ENCODE assay signal across 21 cellular contexts in the genomic region with DNA sequence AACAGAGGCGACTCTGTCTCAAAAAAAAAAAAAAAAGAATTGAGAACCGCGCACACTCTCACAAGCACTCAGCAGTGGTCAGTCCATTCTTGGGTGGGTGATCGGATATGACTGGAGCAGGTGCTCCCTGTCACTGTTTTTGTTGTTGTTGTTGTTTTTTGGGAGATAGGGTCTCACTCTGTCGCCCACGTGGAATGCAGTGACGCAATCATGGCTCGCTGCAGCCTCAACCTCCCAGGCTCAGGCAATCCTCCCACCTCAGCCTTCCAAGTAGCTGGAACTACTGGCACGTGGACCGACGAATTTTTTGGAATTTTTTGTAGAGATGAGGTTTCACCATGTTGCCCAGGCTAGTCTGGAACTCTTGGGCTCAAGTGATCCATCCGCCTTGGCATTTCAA. TPM values are rescaled to one million over a fixed set of nuclear protein-coding genes. Genes with fewer than 3 reads are reported as not detected.
A peak's percentile ranks its signal among the peaks of the same experiment; 100 is the strongest.
DNase-seq lines count a peak whose midpoint lies in the region; ATAC-seq, FAIRE-seq and TF ChIP-seq lines count a peak whose summit lies in the region.
"Had no signal": no experiment of that assay in that cellular context is flagged by ENCODE, and none has a peak within 500 bp of the region (broad histone marks: within the 10 kb centered on the region; RNA-seq: fewer than 3 reads in every experiment).

No MANE protein-coding gene starts in this region.

- peaks cover 37% of the 10 kb centered on the region for H3K4me1 ChIP-seq in HepG2 (ENCODE audit: insufficient read depth, low read length)
- H3K4me1 ChIP-seq in right lobe of liver, result peaks cover 0 to 25% (median 11%) of the 10 kb centered on the region in 4 donors
- peaks cover 20 to 25% of the 10 kb centered on the region in 2 donors for H3K4me1 ChIP-seq in kidney (ENCODE audit: control insufficient read depth in 1 of 2, insufficient read depth in 1 of 2, low read depth in 1 of 2, low read length in 2 of 2)
- peaks cover 0 to 22% (median 16%) of the 10 kb centered on the region in 12 donors for H3K4me1 ChIP-seq in heart left ventricle

- no peak overlapping the region for H3K4me3 Mint-ChIP-seq in WTC11
- H3K4me3 Mint-ChIP-seq: CD4-positive, CD25-positive, alpha-beta regulatory T cell; CD8-positive, alpha-beta memory T cell; H9 had no signal

- H3K27ac ChIP-seq in HepG2 (ENCODE audit: extremely low read length, insufficient read depth, low read length), result no peak overlapping the region
- H3K27ac ChIP-seq in right lobe of liver, result no peak overlapping the region
- H3K27ac ChIP-seq in kidney (ENCODE audit: low read depth in 2 of 2, low read length in 2 of 2), result peak overlapping the region; percentile 32 to 41
- no peak overlapping the region for H3K27ac ChIP-seq in heart left ventricle

- H4K20me1 ChIP-seq in HepG2 (ENCODE audit: insufficient read depth, low read length), result no peaks in the 10 kb centered on the region

- H3K9me3 Mint-ChIP-seq in WTC11, result no peaks in the 10 kb centered on the region
- H3K9me3 Mint-ChIP-seq: CD4-positive, CD25-positive, alpha-beta regulatory T cell; CD8-positive, alpha-beta memory T cell; H9 had no signal

- POLR2A ChIA-PET in HepG2 (lab: Yijun Ruan, JAX), result no interaction called here
- POLR2A ChIA-PET in WTC11 (lab: Charles Lee), result no interaction called here

- no peaks in the 10 kb centered on the region for H3K36me3 Mint-ChIP-seq in WTC11
- H3K36me3 Mint-ChIP-seq: CD4-positive, CD25-positive, alpha-beta regulatory T cell had no signal

- no peak for DNase-seq in HepG2 (ENCODE audit: low spot score)
- DNase-seq in right lobe of liver, result no peak
- DNase-seq in WTC11 (ENCODE audit: low spot score), result no peak
- DNase-seq in kidney, result no peak
- no peak for DNase-seq in A172 (ENCODE audit: low spot score)
- DNase-seq in ACHN, result no peak
- DNase-seq in cerebellar cortex (ENCODE audit: low spot score), result no peak
- DNase-seq in heart left ventricle, result no peak
- DNase-seq: 8988T; BE2C; C1 segment of cervical spinal cord; CD4-positive, CD25-positive, alpha-beta regulatory T cell; CD8-positive, alpha-beta memory T cell; COR-L47; DMS 273 treated with DMSO at 0.1 percent for 48 hours; DMS53; DND-41; EL; GOT3; H9 had no signal

- no peak for ATAC-seq in HepG2
- ATAC-seq in right lobe of liver, result no peak
- no peak for ATAC-seq in WTC11
- ATAC-seq in heart left ventricle, result no peak
- ATAC-seq: GM12878 had no signal

- H3K79me2 ChIP-seq in HepG2 (ENCODE audit: insufficient read depth, low read length), result peaks cover 24% of the 10 kb centered on the region

- intact Hi-C loops in HepG2 (cut with micrococcal nuclease; ENCODE audit: unreplicated experiment), result no loop called here
- intact Hi-C loops in right lobe of liver (cut with DNase I), result no loop called here
- intact Hi-C loops in kidney (cut with DNase I), result no loop called here
- intact Hi-C loops in heart left ventricle (cut with DNase I), result no loop called here

- in situ Hi-C loops in HepG2 (cut with HindIII; ENCODE audit: extremely low pct_ligation_motif_present, low pct_unique_long_range_greater_than_20kb) (no loop called here), ACHN (cut with HindIII; ENCODE audit: low pct_ligation_motif_present, low pct_unique_long_range_greater_than_20kb, low sequenced_read_pairs) (no loop called here)

- TF ChIP-seq EP300 in HepG2 (IDR thresholded peaks at IDR 0.05; ENCODE audit: low read depth in 2 of 2, low read length in 2 of 2) (no peak), HepG2 (CRISPR knock-in tag; IDR thresholded peaks at IDR 0.05; ENCODE audit: borderline replicate concordance) (no peak)

- H3K4me1 Mint-ChIP-seq in WTC11, result peaks cover 17% of the 10 kb centered on the region

- WGBS in HepG2 (ENCODE audit: low lambda C conversion rate), result 96% methylated on average over 12 of the region's 12 CpGs
- WGBS in right lobe of liver (ENCODE audit: insufficient coverage, low coverage, low lambda C conversion rate, missing lambda C conversion rate), result 89% methylated on average over 7 of the region's 12 CpGs
- WGBS in heart left ventricle, 4 donors, result 92 to 96% (median 95%) methylated on average over 12 of the region's 12 CpGs

- CTCF ChIA-PET in HepG2 (lab: Yijun Ruan, JAX; ENCODE audit: low intra/inter-chr PET ratio, low total read pairs) (no interaction called here), WTC11 (lab: Charles Lee) (no interaction called here)

- H3K9ac ChIP-seq in HepG2 (ENCODE audit: insufficient read depth, low read depth, low read length), result no peak overlapping the region
- no peak overlapping the region for H3K9ac ChIP-seq in kidney (ENCODE audit: low read length in 2 of 2)

- H3K36me3 ChIP-seq in HepG2 (replicated peaks in 1 of 2; ENCODE audit: control insufficient read depth in 1 of 2, insufficient read depth in 2 of 2, low read length in 2 of 2) (no peaks in the 10 kb centered on the region), right lobe of liver (no peaks in the 10 kb centered on the region), kidney (ENCODE audit: control insufficient read depth in 1 of 2, insufficient read depth in 2 of 2, low read length in 2 of 2) (peaks cover 0 to 3% of the 10 kb centered on the region in 2 donors), heart left ventricle (no peaks in the 10 kb centered on the region)
- H3K36me3 ChIP-seq: BE2C had no signal

- H3K27ac Mint-ChIP-seq in WTC11, result peak overlapping the region; percentile 23; the same call in 1 of the 2 replicates
- H3K27ac Mint-ChIP-seq: CD4-positive, CD25-positive, alpha-beta regulatory T cell had no signal

- no peak overlapping the region for H3K4me2 ChIP-seq in HepG2 (ENCODE audit: low read depth, low read length)

- FAIRE-seq in HepG2 (lab: Jason Lieb, UNC) (no peak), kidney (lab: Jason Lieb, UNC) (no peak)
- FAIRE-seq: GM12878 had no signal

- no peak overlapping the region for H3K4me3 ChIP-seq in HepG2 (replicated peaks in 1 of 3; ENCODE audit: insufficient read depth in 1 of 3, low read depth in 2 of 3, low read length in 3 of 3)
- H3K4me3 ChIP-seq in right lobe of liver, result no peak overlapping the region
- H3K4me3 ChIP-seq in kidney (ENCODE audit: low read length in 2 of 2), result no peak overlapping the region
- no peak overlapping the region for H3K4me3 ChIP-seq in heart left ventricle
- H3K4me3 ChIP-seq: GM12878 had no signal

- H3K27me3 ChIP-seq in HepG2 (ENCODE audit: control insufficient read depth in 1 of 2, insufficient read depth in 2 of 2, low read length in 2 of 2), result no peaks in the 10 kb centered on the region
- H3K27me3 ChIP-seq in right lobe of liver, result no peaks in the 10 kb centered on the region
- H3K27me3 ChIP-seq in heart left ventricle, result no peaks in the 10 kb centered on the region
- H3K27me3 ChIP-seq: BE2C had no signal

- H2AFZ ChIP-seq in HepG2 (ENCODE audit: low read length), result no peak overlapping the region

- TF ChIP-seq POLR2A in HepG2 (IDR thresholded peaks at IDR 0.05; ENCODE audit: insufficient read depth in 1 of 2, low read depth in 2 of 2, low read length in 2 of 2) (no peak), right lobe of liver (IDR thresholded peaks at IDR 0.05) (no peak), heart left ventricle (IDR thresholded peaks at IDR 0.05) (no peak)

- H3K27me3 Mint-ChIP-seq in WTC11 (ENCODE audit: low read depth), result no peaks in the 10 kb centered on the region
- H3K27me3 Mint-ChIP-seq: CD4-positive, CD25-positive, alpha-beta regulatory T cell; CD8-positive, alpha-beta memory T cell had no signal

- TF ChIP-seq RAD21 in HepG2 (CRISPR knock-in tag; IDR thresholded peaks at IDR 0.05), result no peak

- H3K9me3 ChIP-seq in HepG2 (ENCODE audit: low read length) (no peaks in the 10 kb centered on the region), right lobe of liver (no peaks in the 10 kb centered on the region), kidney (ENCODE audit: control insufficient read depth in 1 of 2, low read length in 2 of 2) (no peaks in the 10 kb centered on the region), heart left ventricle (no peaks in the 10 kb centered on the region)
- H3K9me3 ChIP-seq: BE2C had no signal

- TF ChIP-seq CTCF in HepG2 (CRISPR knock-in tag; IDR thresholded peaks at IDR 0.05) (no peak), right lobe of liver (IDR thresholded peaks at IDR 0.05) (no peak), WTC11 (IDR thresholded peaks at IDR 0.05) (no peak), kidney (IDR thresholded peaks at IDR 0.05; ENCODE audit: borderline replicate concordance, extremely low read depth, insufficient read depth) (no peak), heart left ventricle (IDR thresholded peaks at IDR 0.05) (no peak)

- BruUV-seq in HepG2 (replicated peaks; lab: Mats Ljungman, UMichigan), result no TSS peak

RNA-seq across cellular contexts. Expression of a gene that starts 30.0 kb away (rescaled TPM):
- total RNA-seq in HepG2 (2016; rRNA removed; fragmentation: Illumina TruSeq; extraction: Trizol) (48.4 and 57.6 TPM in 2 replicates), right lobe of liver (10 to 100 TPM; 19.5 to 38.3 (median 25.5) TPM), WTC11 (2021) (37.1 to 38.6 TPM (median 37.9 TPM) in 3 replicates), kidney (84.9 TPM), heart left ventricle (10 to 100 TPM; 19.9 to 39.9 (median 31.9) TPM)
- total RNA-seq in HepG2 (2016; cell fraction: cytosol; rRNA removed; fragmentation: Illumina TruSeq; extraction: Trizol; ENCODE audit: low read depth), result 25.8 and 30.3 TPM in 2 replicates
- 44.0 and 58.9 TPM in 2 replicates for total RNA-seq in HepG2 (2016; cell fraction: insoluble cytoplasmic fraction; rRNA removed; fragmentation: Illumina TruSeq; extraction: Trizol)
- 40.2 and 41.5 TPM in 2 replicates for total RNA-seq in HepG2 (2016; cell fraction: membrane; rRNA removed; fragmentation: Illumina TruSeq; extraction: Trizol)
- 59.9 and 60.1 TPM in 2 replicates for total RNA-seq in HepG2 (2016; cell fraction: nucleus; rRNA removed; fragmentation: Illumina TruSeq; extraction: Trizol)
- polyA plus RNA-seq in HepG2 (2011; rRNA removed) (34.3 and 42.9 TPM in 2 replicates), kidney (ENCODE audit: insufficient read depth, low read depth, low replicate concordance) (162 TPM), heart left ventricle (10 to 100 TPM; 19.3 to 35.2 TPM)
- polyA plus RNA-seq in HepG2 (2011; cell fraction: cytosol; rRNA removed), result 24.6 and 38.1 TPM in 2 replicates
- polyA plus RNA-seq in HepG2 (2011; cell fraction: nucleus; rRNA removed), result 166 and 200 TPM in 2 replicates
- polyA plus RNA-seq in HepG2 (2012), result 45.3 and 46.5 TPM in 2 replicates
- polyA plus RNA-seq in HepG2 (2016; cell fraction: cytosol; fragmentation: Illumina TruSeq; extraction: Trizol; ENCODE audit: low read depth), result 17.9 and 19.2 TPM in 2 replicates
- polyA plus RNA-seq in HepG2 (2016; cell fraction: insoluble cytoplasmic fraction; fragmentation: Illumina TruSeq; extraction: Trizol; ENCODE audit: low read depth), result 44.6 and 51.8 TPM in 2 replicates
- polyA plus RNA-seq in HepG2 (2016; cell fraction: membrane; fragmentation: Illumina TruSeq; extraction: Trizol; ENCODE audit: low read depth), result 28.0 and 28.9 TPM in 2 replicates
- polyA plus RNA-seq in HepG2 (2016; cell fraction: nucleus; fragmentation: Illumina TruSeq; extraction: Trizol; ENCODE audit: insufficient read depth, low read depth), result 144 and 150 TPM in 2 replicates
- 9.5 and 51.6 TPM in 2 replicates for polyA minus RNA-seq in HepG2 (2011; rRNA and poly(A)+ RNA removed; ENCODE audit: low replicate concordance)
- 18.2 and 21.5 TPM in 2 replicates for polyA minus RNA-seq in HepG2 (2011; cell fraction: cytosol; rRNA and poly(A)+ RNA removed)
- 58.2 and 72.2 TPM in 2 replicates for polyA minus RNA-seq in HepG2 (2011; cell fraction: nucleus; rRNA and poly(A)+ RNA removed)
- 22.0 and 27.4 TPM in 2 replicates for total RNA-seq in A172 (2014; rRNA removed; shearing (Covaris generic))

RNA-seq across cellular contexts. Expression of a gene that starts 53.8 kb away (rescaled TPM):
- total RNA-seq in HepG2 (2016; rRNA removed; fragmentation: Illumina TruSeq; extraction: Trizol) (27.8 and 36.3 TPM in 2 replicates), right lobe of liver (100 to 1,000 TPM in 3 of 6 experiments, 10 to 100 TPM in 3; 73.6 to 169 (median 97.0) TPM), WTC11 (2021) (37.8 to 43.6 TPM (median 40.7 TPM) in 3 replicates), kidney (23.8 TPM), heart left ventricle (10 to 100 TPM in 6 of 9 donors, 1 to 10 TPM in 3; 6.9 to 20.6 (median 12.2) TPM)
- 22.1 and 28.4 TPM in 2 replicates for total RNA-seq in HepG2 (2016; cell fraction: cytosol; rRNA removed; fragmentation: Illumina TruSeq; extraction: Trizol; ENCODE audit: low read depth)
- 28.1 and 37.2 TPM in 2 replicates for total RNA-seq in HepG2 (2016; cell fraction: insoluble cytoplasmic fraction; rRNA removed; fragmentation: Illumina TruSeq; extraction: Trizol)
- 22.1 and 27.1 TPM in 2 replicates for total RNA-seq in HepG2 (2016; cell fraction: membrane; rRNA removed; fragmentation: Illumina TruSeq; extraction: Trizol)
- total RNA-seq in HepG2 (2016; cell fraction: nucleus; rRNA removed; fragmentation: Illumina TruSeq; extraction: Trizol), result 34.5 and 35.9 TPM in 2 replicates
- polyA plus RNA-seq in HepG2 (2011; rRNA removed) (44.6 and 51.2 TPM in 2 replicates), kidney (ENCODE audit: insufficient read depth, low read depth, low replicate concordance) (58.9 TPM), heart left ventricle (10 to 100 TPM in 1 of 2 donors, 1 to 10 TPM in 1; 7.1 to 17.1 TPM)
- 29.5 and 53.6 TPM in 2 replicates for polyA plus RNA-seq in HepG2 (2011; cell fraction: cytosol; rRNA removed)
- polyA plus RNA-seq in HepG2 (2011; cell fraction: nucleus; rRNA removed), result 220 and 244 TPM in 2 replicates
- 22.1 and 23.1 TPM in 2 replicates for polyA plus RNA-seq in HepG2 (2012)
- polyA plus RNA-seq in HepG2 (2016; cell fraction: cytosol; fragmentation: Illumina TruSeq; extraction: Trizol; ENCODE audit: low read depth), result 13.3 and 15.1 TPM in 2 replicates
- polyA plus RNA-seq in HepG2 (2016; cell fraction: insoluble cytoplasmic fraction; fragmentation: Illumina TruSeq; extraction: Trizol; ENCODE audit: low read depth), result 31.8 and 35.2 TPM in 2 replicates
- 19.1 and 19.5 TPM in 2 replicates for polyA plus RNA-seq in HepG2 (2016; cell fraction: membrane; fragmentation: Illumina TruSeq; extraction: Trizol; ENCODE audit: low read depth)
- 124 and 131 TPM in 2 replicates for polyA plus RNA-seq in HepG2 (2016; cell fraction: nucleus; fragmentation: Illumina TruSeq; extraction: Trizol; ENCODE audit: insufficient read depth, low read depth)
- polyA minus RNA-seq in HepG2 (2011; rRNA and poly(A)+ RNA removed; ENCODE audit: low replicate concordance), result 15.9 and 53.9 TPM in 2 replicates
- 17.0 and 17.7 TPM in 2 replicates for polyA minus RNA-seq in HepG2 (2011; cell fraction: cytosol; rRNA and poly(A)+ RNA removed)
- 25.4 and 25.9 TPM in 2 replicates for polyA minus RNA-seq in HepG2 (2011; cell fraction: nucleus; rRNA and poly(A)+ RNA removed)
- 8.1 and 12.5 TPM in 2 replicates for total RNA-seq in A172 (2014; rRNA removed; shearing (Covaris generic))

RNA-seq across cellular contexts. Expression of a gene that starts 58.5 kb away (rescaled TPM):
- total RNA-seq in HepG2 (2016; rRNA removed; fragmentation: Illumina TruSeq; extraction: Trizol) (82.8 and 121 TPM in 2 replicates), right lobe of liver (10 to 100 TPM; 50.3 to 83.6 (median 61.0) TPM), WTC11 (2021) (467 to 550 TPM (median 535 TPM) in 3 replicates), kidney (56.6 TPM), heart left ventricle (10 to 100 TPM; 53.9 to 95.3 (median 73.8) TPM)
- total RNA-seq in HepG2 (2016; cell fraction: cytosol; rRNA removed; fragmentation: Illumina TruSeq; extraction: Trizol; ENCODE audit: low read depth), result 711 and 716 TPM in 2 replicates
- total RNA-seq in HepG2 (2016; cell fraction: insoluble cytoplasmic fraction; rRNA removed; fragmentation: Illumina TruSeq; extraction: Trizol), result 79.6 and 119 TPM in 2 replicates
- total RNA-seq in HepG2 (2016; cell fraction: membrane; rRNA removed; fragmentation: Illumina TruSeq; extraction: Trizol), result 463 and 513 TPM in 2 replicates
- 47.7 and 52.8 TPM in 2 replicates for total RNA-seq in HepG2 (2016; cell fraction: nucleus; rRNA removed; fragmentation: Illumina TruSeq; extraction: Trizol)
- polyA plus RNA-seq in HepG2 (2011; rRNA removed) (263 and 275 TPM in 2 replicates), kidney (ENCODE audit: insufficient read depth, low read depth, low replicate concordance) (100 TPM), heart left ventricle (100 to 1,000 TPM in 1 of 2 donors, 10 to 100 TPM in 1; 37.5 to 103 TPM)
- 199 and 344 TPM in 2 replicates for polyA plus RNA-seq in HepG2 (2011; cell fraction: cytosol; rRNA removed)
- 245 and 274 TPM in 2 replicates for polyA plus RNA-seq in HepG2 (2011; cell fraction: nucleus; rRNA removed)
- 136 and 145 TPM in 2 replicates for polyA plus RNA-seq in HepG2 (2012)
- 1,773 and 1,829 TPM in 2 replicates for polyA plus RNA-seq in HepG2 (2016; cell fraction: cytosol; fragmentation: Illumina TruSeq; extraction: Trizol; ENCODE audit: low read depth)
- 189 and 200 TPM in 2 replicates for polyA plus RNA-seq in HepG2 (2016; cell fraction: insoluble cytoplasmic fraction; fragmentation: Illumina TruSeq; extraction: Trizol; ENCODE audit: low read depth)
- polyA plus RNA-seq in HepG2 (2016; cell fraction: membrane; fragmentation: Illumina TruSeq; extraction: Trizol; ENCODE audit: low read depth), result 997 and 1,012 TPM in 2 replicates
- polyA plus RNA-seq in HepG2 (2016; cell fraction: nucleus; fragmentation: Illumina TruSeq; extraction: Trizol; ENCODE audit: insufficient read depth, low read depth), result 195 and 217 TPM in 2 replicates
- polyA minus RNA-seq in HepG2 (2011; rRNA and poly(A)+ RNA removed; ENCODE audit: low replicate concordance), result 21.3 and 147 TPM in 2 replicates
- 51.2 and 63.8 TPM in 2 replicates for polyA minus RNA-seq in HepG2 (2011; cell fraction: cytosol; rRNA and poly(A)+ RNA removed)
- 27.2 and 27.9 TPM in 2 replicates for polyA minus RNA-seq in HepG2 (2011; cell fraction: nucleus; rRNA and poly(A)+ RNA removed)
- 161 and 179 TPM in 2 replicates for total RNA-seq in A172 (2014; rRNA removed; shearing (Covaris generic))

Comparison
In these comparisons a context has a peak if more than half of its experiments do, and no peak if none do; other contexts are left out.
1. H3K27ac ChIP-seq: peak in kidney (2 of 2); none in HepG2 (single experiment), right lobe of liver (0 of 3) and heart left ventricle (0 of 12).